In the genomic region with DNA sequence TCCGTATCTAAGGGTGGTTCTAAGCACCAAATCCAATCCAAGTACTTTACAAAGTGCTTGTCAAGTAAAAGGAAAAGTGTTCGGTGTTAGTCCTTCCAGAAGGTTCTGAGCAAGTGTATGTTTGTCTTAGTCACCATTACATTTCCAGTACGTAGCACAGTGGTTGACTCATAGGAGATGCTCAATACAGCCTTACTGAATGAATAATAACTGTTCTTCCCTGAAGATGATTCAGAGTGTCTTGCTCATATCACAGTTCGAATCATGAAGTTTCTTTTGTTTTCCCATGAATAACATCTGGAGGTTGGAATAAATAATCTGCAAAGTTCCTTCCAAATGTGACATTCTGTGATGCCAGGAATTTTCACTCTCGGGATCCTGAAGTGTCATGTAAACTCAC, we compare ENCODE assay signal across 13 cellular contexts. TPM values are rescaled to one million over a fixed set of nuclear protein-coding genes. Genes with fewer than 3 reads are reported as not detected.
DNase-seq lines count a peak whose midpoint lies in the region; ATAC-seq and TF ChIP-seq lines count a peak whose summit lies in the region.
"Had no signal": no experiment of that assay in that cellular context is flagged by ENCODE, and none has a peak within 500 bp of the region (broad histone marks: within the 10 kb centered on the region; RNA-seq: fewer than 3 reads in every experiment).

No MANE protein-coding gene starts in this region.

- H3K27me3 ChIP-seq in foreskin keratinocyte (no peaks in the 10 kb centered on the region), body of pancreas (no peaks in the 10 kb centered on the region)
- H3K27me3 ChIP-seq: BLaER1 treated with 17β-estradiol and CSF1 and Interleukin-3, amounts not matched to agents 10 nM and 100 nM; upper lobe of left lung had no signal

- peaks cover 24% of the 10 kb centered on the region for H3K4me1 ChIP-seq in foreskin keratinocyte
- no peaks in the 10 kb centered on the region for H3K4me1 ChIP-seq in body of pancreas
- H3K4me1 ChIP-seq: BLaER1 treated with 17β-estradiol and CSF1 and Interleukin-3, amounts not matched to agents 10 nM and 100 nM; upper lobe of left lung had no signal

- peaks cover 39% of the 10 kb centered on the region for H3K27me3 Mint-ChIP-seq in activated T-cell treated with anti-CD3 and anti-CD28 coated beads, Interleukin-2, amount 50 U/mL, for 72 hours (ENCODE audit: low read depth)

- DNase-seq in activated T-cell treated with anti-CD3 and anti-CD28 coated beads, Interleukin-2, amount 50 U/mL, for 72 hours = peak in 1 of 2 donors; percentile 7
- no peak for DNase-seq in activated T-cell treated with anti-CD3 and anti-CD28 coated beads, Interleukin-2, amount 50 U/mL, for 1 hour
- peak; percentile 12 for DNase-seq in SW480 (ENCODE audit: low spot score)
- peak; percentile 92 to 97 for DNase-seq in foreskin keratinocyte
- no peak for DNase-seq in body of pancreas
- DNase-seq in cerebellar cortex (ENCODE audit: low spot score) = no peak
- no peak for DNase-seq in activated CD4-positive, alpha-beta T cell treated with anti-CD3 and anti-CD28 coated beads, Interleukin-2, amount 50 U/mL, for 4 hours
- DNase-seq: NCI-H146, SIG-M5, upper lobe of left lung had no signal

- WGBS in body of pancreas, 2 donors = 70 to 74% methylated on average over 5 of the region's 5 CpGs

- H3K4me3 ChIP-seq in body of pancreas = no peak overlapping the region
- H3K4me3 ChIP-seq: BLaER1 treated with 17β-estradiol and CSF1 and Interleukin-3, amounts not matched to agents 10 nM and 100 nM; upper lobe of left lung had no signal

- TF ChIP-seq CTCF in foreskin keratinocyte (conservative IDR thresholded peaks at IDR 0.05) (no peak), body of pancreas (IDR thresholded peaks at IDR 0.05) (no peak)

- H3K4me3 Mint-ChIP-seq in activated T-cell treated with anti-CD3 and anti-CD28 coated beads, Interleukin-2, amount 50 U/mL, for 72 hours = peak overlapping the region in 1 of 2 donors; percentile 13
- H3K4me3 Mint-ChIP-seq: neural crest cell had no signal

- H3K36me3 ChIP-seq in body of pancreas (replicated peaks in 1 of 2; ENCODE audit: insufficient read depth in 1 of 2, low read depth in 2 of 2) = no peaks in the 10 kb centered on the region
- H3K36me3 ChIP-seq: BLaER1 treated with 17β-estradiol and CSF1 and Interleukin-3, amounts not matched to agents 10 nM and 100 nM; upper lobe of left lung had no signal

- ATAC-seq in activated T-cell treated with anti-CD3 and anti-CD28 coated beads, Interleukin-2, amount 50 U/mL, for 72 hours (replicated peaks in 1 of 2) = peak; percentile 99 to 100
- peak; percentile 96 for ATAC-seq in foreskin keratinocyte
- ATAC-seq in body of pancreas = no peak
- no peak for ATAC-seq in HG02678 (IDR thresholded peaks at IDR 0.05; ENCODE audit: unreplicated experiment)

- no peak for TF ChIP-seq POLR2A in body of pancreas (IDR thresholded peaks at IDR 0.05)

- no peaks in the 10 kb centered on the region for H3K9me3 ChIP-seq in body of pancreas
- H3K9me3 ChIP-seq: upper lobe of left lung had no signal

- intact Hi-C loops in body of pancreas (cut with DNase I) = no loop called here

- H3K4me1 Mint-ChIP-seq in activated T-cell treated with anti-CD3 and anti-CD28 coated beads, Interleukin-2, amount 50 U/mL, for 72 hours (ENCODE audit: low read depth) = peaks cover 9% of the 10 kb centered on the region

- peaks cover 0 to 9% of the 10 kb centered on the region in 2 donors for H3K9me3 Mint-ChIP-seq in activated T-cell treated with anti-CD3 and anti-CD28 coated beads, Interleukin-2, amount 50 U/mL, for 72 hours
- H3K9me3 Mint-ChIP-seq: neural crest cell had no signal

- H3K27ac ChIP-seq in foreskin keratinocyte = peak overlapping the region; percentile 96
- no peak overlapping the region for H3K27ac ChIP-seq in body of pancreas
- H3K27ac ChIP-seq: BLaER1 treated with 17β-estradiol and CSF1 and Interleukin-3, amounts not matched to agents 10 nM and 100 nM; upper lobe of left lung had no signal

- peaks cover 0 to 2% of the 10 kb centered on the region in 2 donors for H3K36me3 Mint-ChIP-seq in activated T-cell treated with anti-CD3 and anti-CD28 coated beads, Interleukin-2, amount 50 U/mL, for 72 hours (ENCODE audit: insufficient read depth in 2 of 2)

- H3K27ac Mint-ChIP-seq in activated T-cell treated with anti-CD3 and anti-CD28 coated beads, Interleukin-2, amount 50 U/mL, for 72 hours = peak overlapping the region; percentile 46

RNA-seq across cellular contexts. Expression of gene WNT2, which starts 53.4 kb away (rescaled TPM):
- total RNA-seq in activated T-cell treated with anti-CD3 and anti-CD28 coated beads, Interleukin-2, amount 50 U/mL, for 72 hours = not detected
- total RNA-seq in foreskin keratinocyte (not detected in 2 replicates), body of pancreas (not detected)
- polyA plus RNA-seq in foreskin keratinocyte = not detected in 2 replicates
- total RNA-seq: neural crest cell had no signal

Comparison
In these comparisons a context has a peak if more than half of its experiments do, and no peak if none do; other contexts are left out.
1. ATAC-seq: peak in activated T-cell treated with anti-CD3 and anti-CD28 coated beads, Interleukin-2, amount 50 U/mL, for 72 hours (2 of 2) and foreskin keratinocyte (single experiment); none in body of pancreas (single experiment) and HG02678 (single experiment).
2. DNase-seq: peak in SW480 (single experiment) and foreskin keratinocyte (2 of 2); none in activated T-cell treated with anti-CD3 and anti-CD28 coated beads, Interleukin-2, amount 50 U/mL, for 1 hour (single experiment), body of pancreas (0 of 4), cerebellar cortex (single experiment) and activated CD4-positive, alpha-beta T cell treated with anti-CD3 and anti-CD28 coated beads, Interleukin-2, amount 50 U/mL, for 4 hours (0 of 2).